Comparison of ENCODE assay signal across 1 cellular context in genomic region chr20:62051166-62051900, GRCh38.
TF ChIP-seq lines count a peak whose summit lies in the region.

No MANE protein-coding gene starts in this region.

TF ChIP-seq in WTC11, 78 proteins besides CTCF, POLR2A, EP300 and RAD21 (continued from another document):
- TF ChIP-seq ZNF532 (CRISPR knock-in tag; IDR thresholded peaks at IDR 0.05; ENCODE audit: borderline replicate concordance), result no peak
- no peak for TF ChIP-seq HMGA2 (CRISPR knock-in tag; IDR thresholded peaks at IDR 0.05)
